ENCODE assay signal across 17 cellular contexts in the genomic region with DNA sequence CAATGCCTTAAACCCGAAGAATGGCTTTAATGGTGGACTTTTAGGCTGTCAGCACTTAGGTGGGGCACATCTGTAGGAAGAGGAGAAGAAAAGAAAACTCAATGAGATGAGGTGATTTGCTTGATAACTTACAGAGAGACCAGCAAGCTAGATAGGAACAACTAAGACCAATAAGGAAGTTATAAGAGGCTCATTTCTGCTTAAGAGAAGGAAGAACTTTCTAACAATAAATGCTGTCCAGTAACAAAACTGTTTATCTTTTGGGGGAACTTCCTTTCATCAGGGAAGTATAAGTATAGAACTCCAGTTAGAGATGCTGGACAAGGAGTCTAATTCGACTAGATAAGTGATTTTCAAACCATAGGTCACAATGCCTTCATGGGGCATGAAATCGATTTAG.
DNase-seq lines count a peak whose midpoint lies in the region; ATAC-seq and TF ChIP-seq lines count a peak whose summit lies in the region.
"Had no signal": no experiment of that assay in that cellular context is flagged by ENCODE, and none has a peak within 500 bp of the region (broad histone marks: within the 10 kb centered on the region; RNA-seq: fewer than 3 reads in every experiment).

No MANE protein-coding gene starts in this region.

- TF ChIP-seq CTCF in right lobe of liver (IDR thresholded peaks at IDR 0.05) = no peak

- H3K9me3 Mint-ChIP-seq in central memory CD8-positive, alpha-beta T cell = no peaks in the 10 kb centered on the region
- H3K9me3 Mint-ChIP-seq: CD8-positive, alpha-beta T cell had no signal

- H3K4me1 Mint-ChIP-seq in central memory CD8-positive, alpha-beta T cell = no peaks in the 10 kb centered on the region
- H3K4me1 Mint-ChIP-seq: H9 had no signal

- TF ChIP-seq POLR2A in right lobe of liver (IDR thresholded peaks at IDR 0.05) = no peak

- DNase-seq in MV-4-11 (lab: John Stamatoyannopoulos, UW) = peak; percentile 39
- peak; percentile 56 for DNase-seq in NOMO-1 treated with dmso at 0.1 percent for 144 hours (lab: John Stamatoyannopoulos, UW; ENCODE audit: unreplicated experiment)
- no peak for DNase-seq in central memory CD8-positive, alpha-beta T cell (ENCODE audit: low spot score in 2 of 2)
- peak; percentile 6 for DNase-seq in superior temporal gyrus (ENCODE audit: extremely low spot score)
- DNase-seq in right lobe of liver = no peak
- no peak for DNase-seq in NK-92 (lab: John Stamatoyannopoulos, UW; ENCODE audit: unreplicated experiment)
- DNase-seq: BE2C; CD8-positive, alpha-beta T cell; COR-L47; DMS153; DMS79 treated with DMSO at 0.1 percent for 48 hours; EL; GOT3; H9 had no signal

- no peak overlapping the region for H3K4me3 ChIP-seq in right lobe of liver
- H3K4me3 ChIP-seq: A549 had no signal

- H3K27ac ChIP-seq in right lobe of liver = no peak overlapping the region
- H3K27ac ChIP-seq: A549, C4-2B had no signal

- 54% methylated on average over 3 of the region's 3 CpGs for WGBS in right lobe of liver (ENCODE audit: insufficient coverage, low coverage, low lambda C conversion rate, missing lambda C conversion rate)

- peaks cover 2% of the 10 kb centered on the region for H3K36me3 Mint-ChIP-seq in central memory CD8-positive, alpha-beta T cell (ENCODE audit: insufficient read depth)
- H3K36me3 Mint-ChIP-seq: CD8-positive, alpha-beta T cell had no signal

- no peaks in the 10 kb centered on the region for H3K9me3 ChIP-seq in right lobe of liver
- H3K9me3 ChIP-seq: A549, BE2C had no signal

- H3K36me3 ChIP-seq in right lobe of liver = no peaks in the 10 kb centered on the region
- H3K36me3 ChIP-seq: BE2C had no signal

- no peak for ATAC-seq in central memory CD8-positive, alpha-beta T cell (replicated peaks; ENCODE audit: extremely low read depth, poor library complexity, severe bottlenecking)
- ATAC-seq in GM21423 (IDR thresholded peaks at IDR 0.05; ENCODE audit: unreplicated experiment) (no peak), right lobe of liver (no peak)
- ATAC-seq: A549; CD8-positive, alpha-beta T cell had no signal

- no peaks in the 10 kb centered on the region for H3K27me3 ChIP-seq in right lobe of liver
- H3K27me3 ChIP-seq: BE2C had no signal

- intact Hi-C loops in right lobe of liver (cut with DNase I) = no loop called here

- H3K4me3 Mint-ChIP-seq in central memory CD8-positive, alpha-beta T cell = no peak overlapping the region
- H3K4me3 Mint-ChIP-seq: CD8-positive, alpha-beta T cell; H9 had no signal

- peak overlapping the region; percentile 13 for H3K27ac Mint-ChIP-seq in central memory CD8-positive, alpha-beta T cell (ENCODE audit: low read depth)
- H3K27ac Mint-ChIP-seq: CD8-positive, alpha-beta T cell; H9 had no signal

- no peaks in the 10 kb centered on the region for H3K4me1 ChIP-seq in right lobe of liver
- H3K4me1 ChIP-seq: A549, BE2C had no signal

- peaks cover 82% of the 10 kb centered on the region for H3K27me3 Mint-ChIP-seq in central memory CD8-positive, alpha-beta T cell

Comparison
In these comparisons a context has a peak if more than half of its experiments do, and no peak if none do; other contexts are left out.
1. DNase-seq: peak in MV-4-11 (single experiment), NOMO-1 treated with dmso at 0.1 percent for 144 hours (single experiment) and superior temporal gyrus (single experiment); none in central memory CD8-positive, alpha-beta T cell (0 of 2), right lobe of liver (0 of 3) and NK-92 (single experiment).